ENCODE assay signal across 12 cellular contexts in the genomic region with DNA sequence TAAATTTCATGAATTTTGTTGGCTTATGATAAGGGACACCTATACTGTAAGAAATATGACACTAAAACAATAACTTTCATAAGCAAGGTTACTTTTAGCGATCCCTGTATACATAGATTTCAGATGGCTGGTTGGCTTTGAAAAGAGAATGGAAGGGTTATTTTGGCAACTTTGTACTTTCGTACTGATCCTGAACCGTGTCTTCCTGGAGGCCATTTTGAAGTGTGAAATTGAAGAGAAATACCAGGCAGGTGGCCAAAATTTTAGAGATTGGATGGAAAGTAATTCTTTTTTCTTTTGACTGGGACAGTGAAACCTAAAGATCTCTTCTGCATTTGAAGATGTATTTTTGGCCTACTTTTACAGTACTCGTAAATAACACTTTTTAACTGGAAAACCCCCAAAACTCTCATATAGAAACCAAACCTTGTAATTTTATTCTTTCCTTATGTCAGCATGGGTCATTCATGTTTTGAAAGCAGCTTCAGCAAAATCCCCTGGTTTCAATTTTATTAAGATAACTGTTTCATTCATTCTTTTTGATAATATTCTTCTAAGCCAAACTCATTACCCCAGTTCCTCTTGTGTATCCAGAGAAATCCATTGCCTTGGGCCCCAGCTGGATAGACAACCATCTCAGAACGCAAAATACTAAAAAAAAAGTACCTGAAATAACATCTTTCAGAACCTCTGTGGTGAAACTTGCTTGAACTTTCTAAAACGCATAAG.
DNase-seq lines count a peak whose midpoint lies in the region; ATAC-seq, FAIRE-seq and TF ChIP-seq lines count a peak whose summit lies in the region.
"Had no signal": no experiment of that assay in that cellular context is flagged by ENCODE, and none has a peak within 500 bp of the region (broad histone marks: within the 10 kb centered on the region; RNA-seq: fewer than 3 reads in every experiment).

No MANE protein-coding gene starts in this region.

- H3K4me1 ChIP-seq in MM.1S (ENCODE audit: low read length) = peaks cover 20% of the 10 kb centered on the region

- TF ChIP-seq CTCF in MM.1S (IDR thresholded peaks at IDR 0.05; ENCODE audit: low read length) = no peak

- no peaks in the 10 kb centered on the region for H3K79me2 ChIP-seq in MM.1S (ENCODE audit: low read length)

- no peak overlapping the region for H3K9ac ChIP-seq in MM.1S (ENCODE audit: low read length)

- FAIRE-seq in GM18507 (lab: Jason Lieb, UNC) = peak; percentile 81
- FAIRE-seq: colon had no signal

- H3K9me2 ChIP-seq in MM.1S (replicated peaks; ENCODE audit: insufficient read depth, low read length) = no peaks in the 10 kb centered on the region

- no peaks in the 10 kb centered on the region for H3K36me3 ChIP-seq in MM.1S (replicated peaks; ENCODE audit: insufficient read depth, low read length)

- peak overlapping the region; percentile 21 for H3K4me3 ChIP-seq in MM.1S (ENCODE audit: low read length)
- H3K4me3 ChIP-seq: skin epidermis had no signal

- H3K4me2 ChIP-seq in MM.1S (ENCODE audit: low read depth, low read length) = peak overlapping the region; percentile 61

- DNase-seq in GM18507 (ENCODE audit: extremely low spot score, insufficient read length, low read depth) (peak; percentile 22), MM.1S (peak; percentile 77), NCI-H1417 treated with DMSO at 0.1 percent for 48 hours (lab: John Stamatoyannopoulos, UW) (no peak), cerebellar nuclear complex (lab: John Stamatoyannopoulos, UW) (no peak), retina (no peak)
- DNase-seq in central memory CD4-positive, alpha-beta T cell = no peak
- DNase-seq: Calu3, SIG-M5 had no signal

- H3K9me3 ChIP-seq in MM.1S (replicated peaks; ENCODE audit: insufficient read depth, low read length) = no peaks in the 10 kb centered on the region

- no peaks in the 10 kb centered on the region for H3K27me3 ChIP-seq in MM.1S (replicated peaks; ENCODE audit: insufficient read depth, low read length)

- ATAC-seq in GM19395 (IDR thresholded peaks at IDR 0.05; ENCODE audit: unreplicated experiment) = peak; percentile 94
- peak; percentile 92 for ATAC-seq in HG02885 (IDR thresholded peaks at IDR 0.05; ENCODE audit: poor library complexity, unreplicated experiment)

- peak overlapping the region; percentile 16 for H2AFZ ChIP-seq in MM.1S (ENCODE audit: low read length)

- H4K20me1 ChIP-seq in MM.1S (ENCODE audit: insufficient read depth, low read length) = no peaks in the 10 kb centered on the region

- peaks cover 11% of the 10 kb centered on the region for H3F3A ChIP-seq in MM.1S (ENCODE audit: insufficient read depth, low read length)

- peak overlapping the region; percentile 65 for H3K27ac ChIP-seq in MM.1S (ENCODE audit: low read length)
- H3K27ac ChIP-seq: skin epidermis had no signal

Comparison
In these comparisons a context has a peak if more than half of its experiments do, and no peak if none do; other contexts are left out.
1. DNase-seq: peak in GM18507 (single experiment) and MM.1S (single experiment); none in central memory CD4-positive, alpha-beta T cell (single experiment), NCI-H1417 treated with DMSO at 0.1 percent for 48 hours (single experiment), cerebellar nuclear complex (0 of 2) and retina (single experiment).